1 cellular context compared by ENCODE assay signal in genomic region chr16:85222151-85222863, GRCh38.
TF ChIP-seq lines count a peak whose summit lies in the region.

No MANE protein-coding gene starts in this region.

TF ChIP-seq in HEK293, 187 proteins besides CTCF, POLR2A, EP300 and RAD21 (continued from another document):
- 0 out of 2 replicates have a peak, but pooled peaks have one; percentile 22 for TF ChIP-seq ZNF398 (tag by site-specific recombination; IDR thresholded peaks at IDR 0.05)
- no peak for TF ChIP-seq ZBTB6 (tag by site-specific recombination; IDR thresholded peaks at IDR 0.05)
- no peak for TF ChIP-seq ZNF112 (tag by site-specific recombination; IDR thresholded peaks at IDR 0.05)
- TF ChIP-seq HOXA7 (CRISPR knock-in tag; IDR thresholded peaks at IDR 0.05; ENCODE audit: borderline replicate concordance) = no peak
- no peak for TF ChIP-seq ZNF629 (tag by site-specific recombination; IDR thresholded peaks at IDR 0.05)
- TF ChIP-seq ZNF561 (tag by site-specific recombination; IDR thresholded peaks at IDR 0.05; ENCODE audit: borderline replicate concordance) = 0 out of 2 replicates have a peak, but pooled peaks have one; percentile 58
- peak; percentile 94 for TF ChIP-seq ZFP69B (tag by site-specific recombination; IDR thresholded peaks at IDR 0.05)
- no peak for TF ChIP-seq ZNF416 (tag by site-specific recombination; IDR thresholded peaks at IDR 0.05)
- TF ChIP-seq ZNF473 (tag by site-specific recombination; IDR thresholded peaks at IDR 0.05) = no peak
- peak; percentile 43; the same call in 1 of the 2 replicates for TF ChIP-seq FEZF1 (tag by site-specific recombination; IDR thresholded peaks at IDR 0.05)
- TF ChIP-seq ZNF391 (tag by site-specific recombination; IDR thresholded peaks at IDR 0.05; ENCODE audit: borderline replicate concordance, low read depth) = no peak
- no peak for TF ChIP-seq ZNF155 (tag by site-specific recombination; IDR thresholded peaks at IDR 0.05)
- no peak for TF ChIP-seq ZNF292 (tag by site-specific recombination; IDR thresholded peaks at IDR 0.05; ENCODE audit: borderline replicate concordance, low read depth)
- TF ChIP-seq SP7 (tag by site-specific recombination; IDR thresholded peaks at IDR 0.05) = 0 out of 2 replicates have a peak, but pooled peaks have one; percentile 35
- TF ChIP-seq ZNF10 (tag by site-specific recombination; IDR thresholded peaks at IDR 0.05) = no peak
- no peak for TF ChIP-seq MYNN (tag by site-specific recombination; IDR thresholded peaks at IDR 0.05; ENCODE audit: borderline replicate concordance)
- no peak for TF ChIP-seq ZNF777 (tag by site-specific recombination; IDR thresholded peaks at IDR 0.05; ENCODE audit: borderline replicate concordance)
- TF ChIP-seq TSHZ1 (tag by site-specific recombination; IDR thresholded peaks at IDR 0.05; ENCODE audit: borderline replicate concordance) = no peak
- peak; percentile 97 for TF ChIP-seq ZNF692 (tag by site-specific recombination; IDR thresholded peaks at IDR 0.05)
- peak; percentile 68 for TF ChIP-seq ZNF335 (tag by site-specific recombination; conservative IDR thresholded peaks at IDR 0.05)
- TF ChIP-seq GLI2 (tag by site-specific recombination; IDR thresholded peaks at IDR 0.05; ENCODE audit: borderline replicate concordance, low read depth) = no peak
- peak; percentile 21; the same call in 1 of the 2 replicates for TF ChIP-seq ZBTB8A (tag by site-specific recombination; IDR thresholded peaks at IDR 0.05)
- no peak for TF ChIP-seq ZNF513 (tag by site-specific recombination; IDR thresholded peaks at IDR 0.05)
- 0 out of 2 replicates have a peak, but pooled peaks have one; percentile 8 for TF ChIP-seq ZFHX2 (tag by site-specific recombination; conservative IDR thresholded peaks at IDR 0.05)
- TF ChIP-seq ZNF184 (tag by site-specific recombination; IDR thresholded peaks at IDR 0.05) = no peak
- TF ChIP-seq ZBTB1 (tag by site-specific recombination; IDR thresholded peaks at IDR 0.05) = no peak
- TF ChIP-seq OSR2 (tag by site-specific recombination; IDR thresholded peaks at IDR 0.05) = peak; percentile 77
- peak; percentile 72; the same call in 1 of the 2 replicates for TF ChIP-seq ZBTB48 (tag by site-specific recombination; IDR thresholded peaks at IDR 0.05)
- TF ChIP-seq ZNF248 (tag by site-specific recombination; IDR thresholded peaks at IDR 0.05) = no peak
- TF ChIP-seq TCF7L2 (IDR thresholded peaks at IDR 0.05; ENCODE audit: borderline replicate concordance, low read depth, low read length) = peak; percentile 67; the same call in 1 of the 2 replicates
- no peak for TF ChIP-seq ZNF266 (tag by site-specific recombination; IDR thresholded peaks at IDR 0.05; ENCODE audit: low read depth)
- TF ChIP-seq KLF7 (tag by site-specific recombination; IDR thresholded peaks at IDR 0.05; ENCODE audit: borderline replicate concordance) = no peak
- 0 out of 2 replicates have a peak, but pooled peaks have one; percentile 16 for TF ChIP-seq ZBTB44 (tag by site-specific recombination; IDR thresholded peaks at IDR 0.05)
- 0 out of 2 replicates have a peak, but pooled peaks have one; percentile 46 for TF ChIP-seq ZXDB (tag by site-specific recombination; IDR thresholded peaks at IDR 0.05)
- peak; percentile 12; the same call in 1 of the 2 replicates for TF ChIP-seq KLF10 (tag by site-specific recombination; IDR thresholded peaks at IDR 0.05)
- TF ChIP-seq ZIC2 (tag by site-specific recombination; IDR thresholded peaks at IDR 0.05) = peak; percentile 89
- no peak for TF ChIP-seq ZNF514 (tag by site-specific recombination; IDR thresholded peaks at IDR 0.05)
- peak; percentile 100 for TF ChIP-seq ZNF18 (tag by site-specific recombination; IDR thresholded peaks at IDR 0.05)
- peak; percentile 38; the same call in 1 of the 2 replicates for TF ChIP-seq GLIS2 (tag by site-specific recombination; IDR thresholded peaks at IDR 0.05)
- TF ChIP-seq ZFP3 (tag by site-specific recombination; IDR thresholded peaks at IDR 0.05; ENCODE audit: low read depth) = peak; percentile 40; the same call in 1 of the 2 replicates
- no peak for TF ChIP-seq ZNF23 (tag by site-specific recombination; IDR thresholded peaks at IDR 0.05; ENCODE audit: borderline replicate concordance)
- peak; percentile 36; the same call in 1 of the 2 replicates for TF ChIP-seq PATZ1 (tag by site-specific recombination; IDR thresholded peaks at IDR 0.05)
